ENCODE assay signal across 12 cellular contexts in the genomic region with DNA sequence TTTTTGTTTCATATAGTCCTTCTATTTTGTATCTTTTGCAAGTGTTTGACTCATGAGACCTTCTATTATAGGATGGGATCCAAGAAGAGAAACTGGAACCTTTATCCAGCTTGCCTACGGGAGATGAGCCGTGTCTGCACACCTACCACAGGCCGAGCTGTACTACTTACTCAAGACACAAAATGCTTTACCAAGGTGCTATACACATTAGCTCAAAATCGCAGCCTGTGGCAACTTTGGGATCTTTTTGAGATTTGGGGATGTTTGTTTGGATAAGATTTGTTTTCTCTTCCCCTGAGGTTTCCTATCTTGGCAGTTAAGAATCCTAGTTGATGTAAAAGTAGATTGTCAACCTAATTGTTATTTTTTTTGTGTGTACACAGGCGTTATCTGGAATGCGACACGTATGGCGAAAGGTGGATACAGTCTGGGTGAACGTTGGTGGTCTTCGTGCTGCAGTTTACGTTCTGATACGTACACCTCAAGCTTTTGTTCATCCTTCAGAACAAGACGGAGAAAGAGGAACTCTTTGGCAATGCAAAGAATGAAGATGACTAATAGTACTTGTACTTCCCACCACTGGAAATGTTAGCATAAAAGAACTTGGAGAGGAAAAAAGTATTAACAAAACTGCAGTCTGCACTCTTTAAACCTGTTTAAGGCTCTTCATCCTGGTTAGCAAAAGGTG. TPM values are rescaled to one million over a fixed set of nuclear protein-coding genes. Genes with fewer than 3 reads are reported as not detected.
DNase-seq lines count a peak whose midpoint lies in the region; ATAC-seq, FAIRE-seq and TF ChIP-seq lines count a peak whose summit lies in the region.
"Had no signal": no experiment of that assay in that cellular context is flagged by ENCODE, and none has a peak within 500 bp of the region (broad histone marks: within the 10 kb centered on the region; RNA-seq: fewer than 3 reads in every experiment).

No MANE protein-coding gene starts in this region.

- ATAC-seq in PC-3: peak; percentile 33
- ATAC-seq in GM18505 (IDR thresholded peaks at IDR 0.05; ENCODE audit: unreplicated experiment): no peak

- H4K20me1 ChIP-seq in PC-3 (ENCODE audit: low read length): peaks cover 3% of the 10 kb centered on the region; the same call in 1 of the 2 replicates

- peaks cover 48% of the 10 kb centered on the region for H3K36me3 Mint-ChIP-seq in osteocyte (ENCODE audit: unreplicated experiment)
- H3K36me3 Mint-ChIP-seq: IgD-negative memory B cell had no signal

- H3K79me2 ChIP-seq in PC-3 (ENCODE audit: low read length): peaks cover 10% of the 10 kb centered on the region

- no TSS peak for BruUV-seq in PC-3 (replicated peaks; lab: Mats Ljungman, UMichigan)

- peaks cover 66% of the 10 kb centered on the region for H3K36me3 ChIP-seq in PC-3 (ENCODE audit: low read depth, low read length)
- H3K36me3 ChIP-seq in esophagus muscularis mucosa: peaks cover 52 to 90% (median 73%) of the 10 kb centered on the region in 4 donors

- no peaks in the 10 kb centered on the region for H3K27me3 Mint-ChIP-seq in osteocyte (ENCODE audit: unreplicated experiment)
- H3K27me3 Mint-ChIP-seq: IgD-negative memory B cell had no signal

- peaks cover 11% of the 10 kb centered on the region for H3F3A ChIP-seq in PC-3 (ENCODE audit: low read length, unreplicated experiment)

- CTCF ChIA-PET in PC-3 (lab: Charles Lee): no interaction called here

- intact Hi-C loops in PC-3 (cut with micrococcal nuclease) (no loop called here), esophagus muscularis mucosa (cut with DNase I) (loop anchor here (5.0 kb wide), 1 partner anchor 48 kb away; no protein-coding TSS in a partner anchor)

- H3K9me2 ChIP-seq in PC-3 (replicated peaks; ENCODE audit: low read length): no peaks in the 10 kb centered on the region

- H3K4me2 ChIP-seq in PC-3 (ENCODE audit: low read length): no peak overlapping the region

- peak; percentile 70 for FAIRE-seq in G401.6 (lab: Jason Lieb, UNC)

- no peak overlapping the region for H3K4me3 ChIP-seq in PC-3 (ENCODE audit: low read length)
- H3K4me3 ChIP-seq in esophagus muscularis mucosa: no peak overlapping the region
- H3K4me3 ChIP-seq: adrenal gland, SJCRH30, tibial artery had no signal

- H3K4me3 Mint-ChIP-seq in osteocyte (ENCODE audit: unreplicated experiment): no peak overlapping the region
- H3K4me3 Mint-ChIP-seq: IgD-negative memory B cell had no signal

- H3K27ac Mint-ChIP-seq in osteocyte (ENCODE audit: unreplicated experiment): peak overlapping the region; percentile 9
- H3K27ac Mint-ChIP-seq: IgD-negative memory B cell had no signal

- H3K4me1 ChIP-seq in PC-3 (ENCODE audit: insufficient read depth, low read length) (no peaks in the 10 kb centered on the region), esophagus muscularis mucosa (peaks cover 0 to 3% (median 2%) of the 10 kb centered on the region in 4 donors)
- H3K4me1 ChIP-seq: SJCRH30, tibial artery had no signal

- H3K9ac ChIP-seq in PC-3 (ENCODE audit: low read length): no peak overlapping the region

- TF ChIP-seq CTCF in PC-3 (conservative IDR thresholded peaks at IDR 0.05; ENCODE audit: low read depth, low read length): no peak
- TF ChIP-seq CTCF in osteocyte (IDR thresholded peaks at IDR 0.05): no peak
- no peak for TF ChIP-seq CTCF in esophagus muscularis mucosa (IDR thresholded peaks at IDR 0.05)

- no peak for DNase-seq in PC-3
- no peak for DNase-seq in erythroblast (lab: John Stamatoyannopoulos, UW)
- no peak for DNase-seq in osteocyte (ENCODE audit: extremely low spot score, unreplicated experiment)
- no peak for DNase-seq in esophagus muscularis mucosa (ENCODE audit: extremely low spot score)
- no peak for DNase-seq in AG08396 (ENCODE audit: low spot score)
- DNase-seq: left cardiac atrium, SJCRH30, tibial artery had no signal

- H3K27me3 ChIP-seq in PC-3 (ENCODE audit: low read length): no peaks in the 10 kb centered on the region
- H3K27me3 ChIP-seq in esophagus muscularis mucosa: no peaks in the 10 kb centered on the region
- H3K27me3 ChIP-seq: adrenal gland, SJCRH30, tibial artery had no signal

- POLR2A ChIA-PET in PC-3 (lab: Charles Lee; ENCODE audit: unreplicated experiment): no interaction called here

- no peak for TF ChIP-seq EP300 in esophagus muscularis mucosa (IDR thresholded peaks at IDR 0.05)

- H3K27ac ChIP-seq in PC-3 (ENCODE audit: low read length): no peak overlapping the region
- peak overlapping the region in 1 of 4 donors; percentile 28 for H3K27ac ChIP-seq in esophagus muscularis mucosa (replicated peaks in 1 of 4)
- H3K27ac ChIP-seq: SJCRH30, tibial artery had no signal

- H3K9me3 ChIP-seq in PC-3 (ENCODE audit: low read length) (no peaks in the 10 kb centered on the region), esophagus muscularis mucosa (no peaks in the 10 kb centered on the region)
- H3K9me3 ChIP-seq: adrenal gland, SJCRH30, tibial artery had no signal

- peaks cover 5% of the 10 kb centered on the region for H3K4me1 Mint-ChIP-seq in osteocyte (ENCODE audit: unreplicated experiment)

- no peak overlapping the region for H2AFZ ChIP-seq in PC-3 (ENCODE audit: low read length)

- no peaks in the 10 kb centered on the region for H3K9me3 Mint-ChIP-seq in osteocyte (ENCODE audit: unreplicated experiment)
- H3K9me3 Mint-ChIP-seq: IgD-negative memory B cell had no signal

- 80% methylated on average over 13 of the region's 13 CpGs for WGBS in esophagus muscularis mucosa

- TF ChIP-seq POLR2A in erythroblast (IDR thresholded peaks at IDR 0.05; ENCODE audit: low read length) (peak; percentile 15), esophagus muscularis mucosa (IDR thresholded peaks at IDR 0.05; ENCODE audit: low read depth) (no peak), GM18505 (IDR thresholded peaks at IDR 0.05; ENCODE audit: borderline replicate concordance, extremely low read depth, insufficient read depth, insufficient read length) (no peak)

RNA-seq across cellular contexts. Expression of gene SETD5, which starts 13.1 kb away (rescaled TPM):
- 64.9 and 74.9 TPM in 2 replicates for total RNA-seq in PC-3 (2014; rRNA removed)
- 154 and 161 TPM in 2 replicates for total RNA-seq in osteocyte
- total RNA-seq in esophagus muscularis mucosa: 10 to 100 TPM; 54.8 to 84.3 (median 78.1) TPM

RNA-seq across cellular contexts. Expression of gene THUMPD3, which starts 21.4 kb away (rescaled TPM):
- total RNA-seq in PC-3 (2014; rRNA removed): 45.3 and 65.5 TPM in 2 replicates
- 43.2 and 45.4 TPM in 2 replicates for total RNA-seq in osteocyte
- 10 to 100 TPM; 23.8 to 37.4 (median 26.1) TPM for total RNA-seq in esophagus muscularis mucosa
